8 cellular contexts compared by ENCODE assay signal in genomic region chr20:50267041-50267865, GRCh38.
A peak's percentile ranks its signal among the peaks of the same experiment; 100 is the strongest.
DNase-seq lines count a peak whose midpoint lies in the region; ATAC-seq and FAIRE-seq lines count a peak whose summit lies in the region.

No MANE protein-coding gene starts in this region.

- peak overlapping the region in 1 of 2 donors; percentile 93 for H3K27ac ChIP-seq in small intestine (ENCODE audit: low read depth in 1 of 2, low read length in 1 of 2)

- H3K27me3 ChIP-seq in H7 (ENCODE audit: control insufficient read depth, insufficient read depth, low read length): no peaks in the 10 kb centered on the region
- H3K27me3 ChIP-seq in small intestine (ENCODE audit: control insufficient read depth in 2 of 2, insufficient read depth in 2 of 2, low read length in 2 of 2): no peaks in the 10 kb centered on the region

- ATAC-seq in left cardiac atrium (peak; percentile 31 to 53), GM18868 (IDR thresholded peaks at IDR 0.05; ENCODE audit: unreplicated experiment) (no peak), HG03521 (IDR thresholded peaks at IDR 0.05; ENCODE audit: unreplicated experiment) (no peak), GM21528 (IDR thresholded peaks at IDR 0.05; ENCODE audit: low FRiP score, unreplicated experiment) (no peak)

- peaks cover 0 to 3% of the 10 kb centered on the region in 2 donors for H3K4me1 ChIP-seq in small intestine (ENCODE audit: control insufficient read depth in 2 of 2, insufficient read depth in 1 of 2, low read depth in 1 of 2, low read length in 1 of 2)

- H3K36me3 ChIP-seq in H7 (replicated peaks; ENCODE audit: control insufficient read depth, insufficient read depth, low read length): no peaks in the 10 kb centered on the region
- H3K36me3 ChIP-seq in small intestine (ENCODE audit: control insufficient read depth in 2 of 2, insufficient read depth in 2 of 2, low read length in 2 of 2): no peaks in the 10 kb centered on the region

- no peak for FAIRE-seq in small intestine (lab: Jason Lieb, UNC)

- WGBS in small intestine, 3 donors: 15 to 50% (median 30%) methylated on average over 21 of the region's 21 CpGs

- H3K4me3 ChIP-seq in H7 (ENCODE audit: insufficient read depth, low read depth, low read length): no peak overlapping the region
- no peak overlapping the region for H3K4me3 ChIP-seq in small intestine (ENCODE audit: low read depth in 1 of 2, low read length in 2 of 2)

- no peaks in the 10 kb centered on the region for H3K9me3 ChIP-seq in small intestine (ENCODE audit: control insufficient read depth, low read depth)

- DNase-seq in H7: peak; percentile 92
- peak; percentile 89 for DNase-seq in SW480 (ENCODE audit: low spot score)
- peak; percentile 73 for DNase-seq in left cardiac atrium
- DNase-seq in small intestine: peak; percentile 85
- no peak for DNase-seq in activated CD8-positive, alpha-beta memory T cell treated with anti-CD3 and anti-CD28 coated beads, Interleukin-2, amount 50 U/mL, for 48 hours

- intact Hi-C loops in left cardiac atrium (cut with DNase I): no loop called here

Comparison
In these comparisons a context has a peak if more than half of its experiments do, and no peak if none do; other contexts are left out.
1. ATAC-seq: peak in left cardiac atrium (2 of 2); none in GM18868 (single experiment), HG03521 (single experiment) and GM21528 (single experiment).